Comparison of ENCODE assay signal across 25 cellular contexts in the genomic region with DNA sequence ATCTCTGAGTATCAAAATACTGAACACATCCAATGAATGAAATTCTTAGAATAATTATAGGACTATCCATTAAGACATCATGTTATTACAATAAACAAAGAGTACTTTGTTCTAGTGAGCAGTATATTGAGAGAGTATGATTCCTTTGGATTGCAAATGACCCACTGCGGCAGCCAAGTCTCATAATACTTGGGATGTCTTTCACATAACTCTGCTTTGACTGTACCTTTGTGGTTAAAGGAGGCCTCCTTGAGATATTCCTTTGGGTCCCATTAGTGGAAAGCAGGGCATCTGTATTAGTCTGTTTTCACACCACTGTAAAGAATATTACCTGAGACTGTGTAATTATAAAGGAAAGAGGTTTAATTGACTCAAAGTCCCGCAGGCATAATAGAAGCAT.
A peak's percentile ranks its signal among the peaks of the same experiment; 100 is the strongest.
DNase-seq lines count a peak whose midpoint lies in the region; ATAC-seq, FAIRE-seq and TF ChIP-seq lines count a peak whose summit lies in the region.
"Had no signal": no experiment of that assay in that cellular context is flagged by ENCODE, and none has a peak within 500 bp of the region (broad histone marks: within the 10 kb centered on the region; RNA-seq: fewer than 3 reads in every experiment).

No MANE protein-coding gene starts in this region.

- no peak overlapping the region for H3K27ac ChIP-seq in mammary epithelial cell (ENCODE audit: insufficient read depth, low read depth, low read length)
- H3K27ac ChIP-seq: BLaER1 treated with 17β-estradiol and CSF1 and Interleukin-3, amounts not matched to agents 10 nM and 100 nM; GM23248 had no signal

- no peak overlapping the region for H3K27ac Mint-ChIP-seq in MCF 10A (ENCODE audit: low read depth, unreplicated experiment)
- H3K27ac Mint-ChIP-seq: B cell; CD8-positive, alpha-beta T cell; HFFc6; IgD-negative memory B cell had no signal

- no peak overlapping the region for H3K4me3 Mint-ChIP-seq in MCF 10A (ENCODE audit: unreplicated experiment)
- H3K4me3 Mint-ChIP-seq: B cell; CD8-positive, alpha-beta T cell; HFFc6; IgD-negative memory B cell had no signal

- no peaks in the 10 kb centered on the region for H3K79me2 ChIP-seq in mammary epithelial cell (ENCODE audit: insufficient read depth, low read length)

- no peak overlapping the region for H2AFZ ChIP-seq in mammary epithelial cell (ENCODE audit: low read depth, low read length)
- H2AFZ ChIP-seq: GM23248 had no signal

- H3K9ac ChIP-seq in mammary epithelial cell (ENCODE audit: insufficient read depth, low read length) = no peak overlapping the region
- H3K9ac ChIP-seq: BLaER1 treated with 17β-estradiol and CSF1 and Interleukin-3, amounts not matched to agents 10 nM and 100 nM; GM23248 had no signal

- TF ChIP-seq CTCF in mammary epithelial cell (conservative IDR thresholded peaks at IDR 0.05 in 1 of 2, IDR thresholded peaks at IDR 0.05 in 1 of 2; ENCODE audit: extremely low read depth in 1 of 2, insufficient read depth in 1 of 2, low read depth in 1 of 2, low read length in 2 of 2) = no peak
- no peak for TF ChIP-seq CTCF in MCF 10A (IDR thresholded peaks at IDR 0.05; ENCODE audit: unreplicated experiment)

- H3K27me3 Mint-ChIP-seq in MCF 10A (ENCODE audit: insufficient read depth, unreplicated experiment) = no peaks in the 10 kb centered on the region
- H3K27me3 Mint-ChIP-seq: B cell, IgD-negative memory B cell had no signal

- no peak overlapping the region for H3K4me2 ChIP-seq in mammary epithelial cell (ENCODE audit: insufficient read depth, low read depth, low read length)
- H3K4me2 ChIP-seq: BLaER1 treated with 17β-estradiol and CSF1 and Interleukin-3, amounts not matched to agents 10 nM and 100 nM had no signal

- no peaks in the 10 kb centered on the region for H3K4me1 Mint-ChIP-seq in MCF 10A (ENCODE audit: insufficient read depth, unreplicated experiment)
- H3K4me1 Mint-ChIP-seq: B cell, IgD-negative memory B cell had no signal

- no peak overlapping the region for H3K4me3 ChIP-seq in mammary epithelial cell (replicated peaks in 1 of 3; ENCODE audit: insufficient read depth in 1 of 3, low read depth in 2 of 3, low read length in 3 of 3)
- H3K4me3 ChIP-seq: BLaER1 treated with 17β-estradiol and CSF1 and Interleukin-3, amounts not matched to agents 10 nM and 100 nM; GM12878; GM23248 had no signal

- ATAC-seq in HG03108 (IDR thresholded peaks at IDR 0.05; ENCODE audit: unreplicated experiment) = no peak
- ATAC-seq: CD8-positive, alpha-beta T cell; GM12878; HCT116; HepG2 had no signal

- H3K36me3 ChIP-seq in mammary epithelial cell (ENCODE audit: insufficient read depth, low read length) = no peaks in the 10 kb centered on the region
- H3K36me3 ChIP-seq: BLaER1 treated with 17β-estradiol and CSF1 and Interleukin-3, amounts not matched to agents 10 nM and 100 nM had no signal

- H3K27me3 ChIP-seq in mammary epithelial cell (ENCODE audit: insufficient read depth, low read length) = no peaks in the 10 kb centered on the region
- H3K27me3 ChIP-seq: BLaER1 treated with 17β-estradiol and CSF1 and Interleukin-3, amounts not matched to agents 10 nM and 100 nM had no signal

- in situ Hi-C loops in mammary epithelial cell (cut with MboI; ENCODE audit: low sequenced_read_pairs in 2 of 2) = no loop called here

- no peaks in the 10 kb centered on the region for H3K9me3 Mint-ChIP-seq in MCF 10A (ENCODE audit: unreplicated experiment)

- H4K20me1 ChIP-seq in mammary epithelial cell (ENCODE audit: insufficient read depth, low read length) = no peaks in the 10 kb centered on the region
- H4K20me1 ChIP-seq: BLaER1 treated with 17β-estradiol and CSF1 and Interleukin-3, amounts not matched to agents 10 nM and 100 nM had no signal

- H3K4me1 ChIP-seq in mammary epithelial cell (ENCODE audit: insufficient read depth, low read length) = no peaks in the 10 kb centered on the region
- H3K4me1 ChIP-seq: BLaER1 treated with 17β-estradiol and CSF1 and Interleukin-3, amounts not matched to agents 10 nM and 100 nM had no signal

- 0% methylated on average over 2 of the region's 2 CpGs for WGBS in mammary epithelial cell (ENCODE audit: low coverage, missing lambda C conversion rate)

- DNase-seq in mammary epithelial cell = peak; percentile 79
- DNase-seq in MCF 10A (ENCODE audit: unreplicated experiment) = no peak
- DNase-seq in T1000 (lab: John Stamatoyannopoulos, UW) = peak; percentile 14
- peak; percentile 30 for DNase-seq in foreskin melanocyte
- DNase-seq in NK-92 (lab: John Stamatoyannopoulos, UW; ENCODE audit: unreplicated experiment) = no peak
- no peak for DNase-seq in GM12891 (ENCODE audit: insufficient read length, low spot score)
- no peak for DNase-seq in activated CD4-positive, CD25-positive, alpha-beta regulatory T cell (lab: John Stamatoyannopoulos, UW)
- DNase-seq: 8988T; CD8-positive, alpha-beta T cell; COR-L47; DMS 273 treated with DMSO at 0.1 percent for 48 hours; DMS53; DND-41; EL; GM23248; H7; HFFc6 had no signal

- H3K9me3 ChIP-seq in mammary epithelial cell (replicated peaks; ENCODE audit: insufficient read depth, low read length) = no peaks in the 10 kb centered on the region
- H3K9me3 ChIP-seq: BLaER1 treated with 17β-estradiol and CSF1 and Interleukin-3, amounts not matched to agents 10 nM and 100 nM had no signal

- FAIRE-seq in GM12891 (lab: Jason Lieb, UNC) = no peak
- FAIRE-seq: GM12878, GM18507, HepG2 had no signal

- BruUV-seq in mammary epithelial cell (replicated peaks; lab: Mats Ljungman, UMichigan) (no TSS peak), MCF 10A (replicated peaks; lab: Mats Ljungman, UMichigan) (no TSS peak)

- intact Hi-C loops in mammary epithelial cell (cut with micrococcal nuclease) = no loop called here
- intact Hi-C loops in MCF 10A (cut with micrococcal nuclease) = no loop called here

- no peak for TF ChIP-seq POLR2A in GM12891 (IDR thresholded peaks at IDR 0.05; ENCODE audit: low read depth, low read length)

- dilution Hi-C loops in mammary epithelial cell (cut with HindIII; ENCODE audit: low sequenced_read_pairs) = no loop called here

- POLR2A ChIA-PET in MCF 10A (lab: Yijun Ruan, JAX) = no interaction called here

- no peaks in the 10 kb centered on the region for H3K36me3 Mint-ChIP-seq in MCF 10A (ENCODE audit: insufficient read depth, unreplicated experiment)
- H3K36me3 Mint-ChIP-seq: CD8-positive, alpha-beta T cell; IgD-negative memory B cell had no signal

- CTCF ChIA-PET in mammary epithelial cell (lab: Charles Lee; ENCODE audit: low non-redundant PET) (no interaction called here), MCF 10A (lab: Yijun Ruan, JAX) (no interaction called here)

TF ChIP-seq in GM12891, 5 proteins besides CTCF, POLR2A, EP300 and RAD21:
- TF ChIP-seq POLR2AphosphoS5 (IDR thresholded peaks at IDR 0.05; ENCODE audit: low read depth, low read length) (no peak), TAF1 (IDR thresholded peaks at IDR 0.05; ENCODE audit: low read depth, low read length) (no peak), PAX5 (IDR thresholded peaks at IDR 0.05; ENCODE audit: insufficient read depth, low read length, severe bottlenecking) (no peak), SPI1 (IDR thresholded peaks at IDR 0.05; ENCODE audit: low read depth, low read length) (no peak), POU2F2 (IDR thresholded peaks at IDR 0.05; ENCODE audit: low read depth, low read length) (no peak)

Comparison
In these comparisons a context has a peak if more than half of its experiments do, and no peak if none do; other contexts are left out.
1. DNase-seq: peak in mammary epithelial cell (single experiment), T1000 (single experiment) and foreskin melanocyte (single experiment); none in MCF 10A (single experiment), NK-92 (single experiment), GM12891 (single experiment) and activated CD4-positive, CD25-positive, alpha-beta regulatory T cell (0 of 4).